In the genomic region with DNA sequence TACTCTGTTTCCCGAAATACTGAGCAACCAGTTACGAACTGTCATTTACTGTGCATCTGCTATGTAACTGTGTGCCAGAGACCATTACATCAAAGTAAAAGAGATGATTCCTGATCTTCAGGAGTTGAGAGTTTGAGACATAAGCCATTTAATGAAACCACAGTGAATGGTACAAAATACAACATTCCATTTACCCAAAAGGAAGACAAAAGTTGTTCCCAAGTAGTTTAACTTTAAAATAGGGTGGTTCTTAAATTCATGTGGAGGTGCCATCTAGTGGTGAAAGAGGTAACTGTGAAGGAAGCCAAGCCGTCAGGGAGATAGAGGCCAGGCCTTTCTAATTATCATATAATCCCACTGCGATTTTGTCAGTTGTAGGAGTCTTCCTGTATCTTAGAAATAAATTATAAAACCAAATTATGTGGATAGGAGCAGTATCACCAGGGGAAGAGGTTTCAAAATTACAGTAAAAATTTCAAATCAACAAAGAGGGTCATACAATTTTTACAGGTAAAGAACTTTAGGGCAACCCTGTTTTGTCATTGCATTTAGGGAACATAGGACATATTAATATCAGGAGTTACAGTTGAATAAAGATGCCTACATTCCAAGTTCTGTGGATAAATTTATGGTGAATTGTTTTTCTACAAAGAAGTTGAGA, we compare ENCODE assay signal across 8 cellular contexts.
DNase-seq lines count a peak whose midpoint lies in the region; ATAC-seq and TF ChIP-seq lines count a peak whose summit lies in the region.

No MANE protein-coding gene starts in this region.

- no peak overlapping the region for H2BK15ac ChIP-seq in mesendoderm (replicated peaks; ENCODE audit: low read depth)

- H2BK120ac ChIP-seq in mesendoderm (ENCODE audit: low read depth, low read length) = no peak overlapping the region

- no peak overlapping the region for H3K4me3 Mint-ChIP-seq in effector memory CD8-positive, alpha-beta T cell

- no peak overlapping the region for H3K4ac ChIP-seq in mesendoderm (ENCODE audit: low read depth, low read length)

- no peaks in the 10 kb centered on the region for H3K9me3 ChIP-seq in RWPE2 (ENCODE audit: severe bottlenecking)

- H3K27ac ChIP-seq in RWPE2 (ENCODE audit: poor library complexity, severe bottlenecking) (no peak overlapping the region), mesendoderm (ENCODE audit: low read depth, low read length) (no peak overlapping the region)

- peak; percentile 88 for TF ChIP-seq CTCF in RWPE2 (IDR thresholded peaks at IDR 0.05; ENCODE audit: poor library complexity, severe bottlenecking)

- H3K56ac ChIP-seq in mesendoderm (ENCODE audit: low read length) = no peak overlapping the region

- H3K27me3 Mint-ChIP-seq in effector memory CD8-positive, alpha-beta T cell = no peaks in the 10 kb centered on the region

- H3K23ac ChIP-seq in mesendoderm (ENCODE audit: low read length) = no peak overlapping the region

- H4K8ac ChIP-seq in mesendoderm (ENCODE audit: low read depth, low read length) = no peak overlapping the region

- H3K4me3 ChIP-seq in RWPE2 (ENCODE audit: severe bottlenecking) = no peak overlapping the region
- no peak overlapping the region for H3K4me3 ChIP-seq in mesendoderm (ENCODE audit: low read length)

- H3K36me3 Mint-ChIP-seq in effector memory CD8-positive, alpha-beta T cell (ENCODE audit: insufficient read depth) = no peaks in the 10 kb centered on the region

- H3K79me1 ChIP-seq in mesendoderm (ENCODE audit: low read length) = no peaks in the 10 kb centered on the region

- H2BK5ac ChIP-seq in mesendoderm (ENCODE audit: low read length) = no peak overlapping the region

- H3K9ac ChIP-seq in mesendoderm (ENCODE audit: low read length) = no peak overlapping the region

- peaks cover 19 to 31% of the 10 kb centered on the region in 2 donors for H3K4me1 Mint-ChIP-seq in effector memory CD8-positive, alpha-beta T cell (ENCODE audit: low read depth in 2 of 2)

- no peak overlapping the region for H2AK5ac ChIP-seq in mesendoderm (ENCODE audit: low read length)

- DNase-seq in NCI-H446 (lab: John Stamatoyannopoulos, UW) (peak; percentile 36 to 49), NCI-H446 treated with DMSO at 0.1 percent for 48 hours (lab: John Stamatoyannopoulos, UW) (no peak), KG1 (lab: John Stamatoyannopoulos, UW) (peak; percentile 27), RWPE2 (ENCODE audit: low spot score) (no peak), mesendoderm (peak; percentile 60)
- DNase-seq in effector memory CD8-positive, alpha-beta T cell = peak; percentile 30 to 40 (median 33)

- H3K79me2 ChIP-seq in mesendoderm (ENCODE audit: control insufficient read depth, insufficient read depth, low read length) = no peaks in the 10 kb centered on the region

- peak; percentile 41; the same call in 1 of the 3 replicates for ATAC-seq in RWPE2 (ENCODE audit: low read depth)
- peak; percentile 26 for ATAC-seq in effector memory CD8-positive, alpha-beta T cell (replicated peaks)
- ATAC-seq in HG02798 (IDR thresholded peaks at IDR 0.05; ENCODE audit: poor library complexity, unreplicated experiment) = no peak
- ATAC-seq in HG03565 (IDR thresholded peaks at IDR 0.05; ENCODE audit: unreplicated experiment) = no peak

- H3K27ac Mint-ChIP-seq in effector memory CD8-positive, alpha-beta T cell = no peak overlapping the region

- H3K27me3 ChIP-seq in RWPE2 (ENCODE audit: insufficient read depth, poor library complexity, severe bottlenecking) (no peaks in the 10 kb centered on the region), mesendoderm (ENCODE audit: insufficient read depth, low read length, poor library complexity) (no peaks in the 10 kb centered on the region)

- no peak overlapping the region for H4K5ac ChIP-seq in mesendoderm (ENCODE audit: low read length)

- H3K4me1 ChIP-seq in RWPE2 (ENCODE audit: insufficient read depth, poor library complexity, severe bottlenecking) (no peaks in the 10 kb centered on the region), mesendoderm (ENCODE audit: control insufficient read depth, low read depth, low read length) (no peaks in the 10 kb centered on the region)

- H3K4me2 ChIP-seq in mesendoderm (ENCODE audit: low read length) = no peak overlapping the region

- no CpG with 5 or more reads among the region's 4 CpGs for WGBS in mesendoderm (ENCODE audit: extremely low coverage, insufficient coverage, low lambda C conversion rate)

- peaks cover 95% of the 10 kb centered on the region for H3K36me3 ChIP-seq in RWPE2 (ENCODE audit: low read depth)
- H3K36me3 ChIP-seq in mesendoderm (ENCODE audit: control insufficient read depth, insufficient read depth, low read length) = no peaks in the 10 kb centered on the region

- no peak overlapping the region for H3K18ac ChIP-seq in mesendoderm (ENCODE audit: low read length)

- H3K9me3 Mint-ChIP-seq in effector memory CD8-positive, alpha-beta T cell = no peaks in the 10 kb centered on the region

Comparison
In these comparisons a context has a peak if more than half of its experiments do, and no peak if none do; other contexts are left out.
1. DNase-seq: peak in NCI-H446 (2 of 2), KG1 (single experiment), effector memory CD8-positive, alpha-beta T cell (3 of 3) and mesendoderm (single experiment); none in NCI-H446 treated with DMSO at 0.1 percent for 48 hours (single experiment) and RWPE2 (single experiment).
2. ATAC-seq: peak in RWPE2 (single experiment) and effector memory CD8-positive, alpha-beta T cell (single experiment); none in HG02798 (single experiment) and HG03565 (single experiment).